Comparison of ENCODE assay signal across 8 cellular contexts in the genomic region with DNA sequence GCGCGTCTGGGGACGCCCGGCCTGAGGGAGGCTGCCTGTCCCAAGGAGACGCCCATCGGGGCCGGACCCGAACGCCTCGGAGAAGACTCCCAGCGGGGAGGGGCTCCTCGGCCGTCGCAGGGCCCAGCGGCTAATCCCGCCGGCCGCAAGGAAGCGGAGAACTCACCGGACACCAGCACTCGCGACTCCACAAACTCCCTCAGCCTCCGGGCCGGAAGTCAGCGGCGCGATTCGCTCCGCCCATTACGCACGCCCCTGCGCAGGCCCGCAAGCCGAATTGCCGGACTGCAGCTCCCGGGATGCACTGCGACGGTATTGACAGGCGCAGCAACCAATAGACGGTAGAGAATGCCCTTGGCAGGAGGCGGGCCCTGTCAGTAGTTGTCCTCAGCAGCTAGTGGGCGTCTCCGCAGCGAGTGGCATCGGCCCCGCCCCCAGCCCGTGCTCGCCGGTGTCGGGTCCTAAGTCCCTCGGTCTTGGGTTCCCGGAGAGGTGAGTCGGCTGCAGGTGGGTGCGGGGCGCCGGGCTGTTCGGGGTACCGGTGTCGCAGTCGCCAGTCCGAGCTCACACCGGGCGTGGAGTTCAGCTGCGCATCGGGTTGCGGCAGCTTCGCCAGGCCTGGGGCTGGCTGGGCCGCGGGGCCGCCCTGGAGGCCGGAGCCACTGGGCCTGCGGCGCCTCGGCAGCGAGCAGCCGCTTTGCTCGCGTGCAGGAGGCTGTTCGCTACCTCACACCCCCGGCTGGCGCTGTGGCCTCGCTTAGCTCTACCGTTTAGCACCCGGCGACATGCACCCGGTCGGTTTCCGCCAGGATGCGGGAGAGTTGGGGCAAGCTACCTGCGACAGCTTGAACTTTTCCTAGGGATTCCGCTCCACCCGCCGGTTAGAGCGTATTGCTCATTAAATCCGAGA. TPM values are rescaled to one million over a fixed set of nuclear protein-coding genes. Genes with fewer than 3 reads are reported as not detected.
DNase-seq lines count a peak whose midpoint lies in the region; ATAC-seq lines count a peak whose summit lies in the region.

Gene ZNF174, plus strand, starts transcription at position 437 of the 910 bp plus-strand sequence. CDS start 790 bp downstream, outside the sequence.
Gene ZSCAN32, minus strand, starts transcription at position 226 of the 910 bp plus-strand sequence. CDS start 3,447 bp downstream, outside the sequence.

- peak within 1 kb of the TSS; percentile 90 for H3K4me3 Mint-ChIP-seq in activated CD4-positive, alpha-beta T cell treated with anti-CD3 and anti-CD28 coated beads, Interleukin-2, amount 10 ng/mL, durations not matched to agents 24 days and 14 days

- H3K9me3 Mint-ChIP-seq in activated CD4-positive, alpha-beta T cell treated with anti-CD3 and anti-CD28 coated beads, Interleukin-2, amount 10 ng/mL, durations not matched to agents 24 days and 14 days: peaks cover 27% of the 10 kb centered on the region

- peak within 1 kb of the TSS; percentile 87 to 94 (median 92) for H3K4me2 ChIP-seq in BLaER1 treated with 17β-estradiol and CSF1 and Interleukin-3, amounts not matched to agents 10 nM and 100 nM

- H3K36me3 ChIP-seq in BLaER1 treated with 17β-estradiol and CSF1 and Interleukin-3, amounts not matched to agents 10 nM and 100 nM: peaks cover 66 to 75% (median 69%) of the 10 kb centered on the region in 11 experiments

- H3K27me3 Mint-ChIP-seq in activated CD4-positive, alpha-beta T cell treated with anti-CD3 and anti-CD28 coated beads, Interleukin-2, amount 10 ng/mL, durations not matched to agents 24 days and 14 days: no peaks in the 10 kb centered on the region

- peak within 1 kb of the TSS; percentile 78 to 97 (median 90) for H3K4me3 ChIP-seq in BLaER1 treated with 17β-estradiol and CSF1 and Interleukin-3, amounts not matched to agents 10 nM and 100 nM

- no peaks in the 10 kb centered on the region for H4K20me1 ChIP-seq in BLaER1 treated with 17β-estradiol and CSF1 and Interleukin-3, amounts not matched to agents 10 nM and 100 nM

- peaks cover 74% of the 10 kb centered on the region for H3K36me3 Mint-ChIP-seq in activated CD4-positive, alpha-beta T cell treated with anti-CD3 and anti-CD28 coated beads, Interleukin-2, amount 10 ng/mL, durations not matched to agents 24 days and 14 days (ENCODE audit: low read depth)

- intact Hi-C loops in activated CD4-positive, alpha-beta T cell treated with anti-CD3 and anti-CD28 coated beads, Interleukin-2, amount 10 ng/mL, durations not matched to agents 24 days and 14 days (cut with micrococcal nuclease): loop anchor here (1.0 to 5.0 kb wide), 5 partner anchors 42 to 137 kb away; partner anchors contain the start of genes CLUAP1, NAA60, ZNF263 and ZNF597

- H3K27ac Mint-ChIP-seq in activated CD4-positive, alpha-beta T cell treated with anti-CD3 and anti-CD28 coated beads, Interleukin-2, amount 10 ng/mL, durations not matched to agents 24 days and 14 days: peak within 1 kb of the TSS; percentile 86

- peak within 1 kb of the TSS; percentile 80 to 93 (median 89) for H3K27ac ChIP-seq in BLaER1 treated with 17β-estradiol and CSF1 and Interleukin-3, amounts not matched to agents 10 nM and 100 nM

- peak; percentile 99 for ATAC-seq in GM19324 (IDR thresholded peaks at IDR 0.05; ENCODE audit: low FRiP score, unreplicated experiment)
- ATAC-seq in HG03469 (IDR thresholded peaks at IDR 0.05; ENCODE audit: unreplicated experiment): peak; percentile 89
- peak; percentile 98 for ATAC-seq in left lobe of liver

- DNase-seq in NCI-H526 treated with DMSO at 0.1 percent for 48 hours (lab: John Stamatoyannopoulos, UW) (peak; percentile 93), cortex of kidney (lab: John Stamatoyannopoulos, UW) (peak; percentile 98), left lobe of liver (ENCODE audit: low spot score) (peak; percentile 100)
- DNase-seq in activated CD4-positive, alpha-beta T cell treated with anti-CD3 and anti-CD28 coated beads, Interleukin-2, amount 10 ng/mL, durations not matched to agents 24 days and 14 days: peak; percentile 100
- peak; percentile 97 for DNase-seq in stimulated activated CD4-positive, alpha-beta T cell treated with anti-CD3 and anti-CD28 coated beads, Interleukin-2, amount 100 ng/mL, for 4 hours (ENCODE audit: low read depth)

- H3K4me1 ChIP-seq in BLaER1 treated with 17β-estradiol and CSF1 and Interleukin-3, amounts not matched to agents 10 nM and 100 nM: peaks cover 11 to 29% (median 15%) of the 10 kb centered on the region in 10 experiments; a peak in 19 of 20 replicates

- peaks cover 20% of the 10 kb centered on the region for H3K4me1 Mint-ChIP-seq in activated CD4-positive, alpha-beta T cell treated with anti-CD3 and anti-CD28 coated beads, Interleukin-2, amount 10 ng/mL, durations not matched to agents 24 days and 14 days

- H3K9me3 ChIP-seq in BLaER1 treated with 17β-estradiol and CSF1 and Interleukin-3, amounts not matched to agents 10 nM and 100 nM (replicated peaks in 1 of 11): peaks cover 71 to 81% (median 77%) of the 10 kb centered on the region in 11 experiments

- peak within 1 kb of the TSS; percentile 84 to 98 (median 94) for H3K9ac ChIP-seq in BLaER1 treated with 17β-estradiol and CSF1 and Interleukin-3, amounts not matched to agents 10 nM and 100 nM

- no peaks in the 10 kb centered on the region for H3K27me3 ChIP-seq in BLaER1 treated with 17β-estradiol and CSF1 and Interleukin-3, amounts not matched to agents 10 nM and 100 nM

RNA-seq across cellular contexts. Expression of gene ZNF174, which starts in this region (rescaled TPM):
- 10.1 and 11.4 TPM in 2 replicates for total RNA-seq in activated CD4-positive, alpha-beta T cell treated with anti-CD3 and anti-CD28 coated beads, Interleukin-2, amount 10 ng/mL, durations not matched to agents 24 days and 14 days
- total RNA-seq in left lobe of liver: 4.2 TPM

RNA-seq across cellular contexts. Expression of gene ZSCAN32, which starts in this region (rescaled TPM):
- total RNA-seq in activated CD4-positive, alpha-beta T cell treated with anti-CD3 and anti-CD28 coated beads, Interleukin-2, amount 10 ng/mL, durations not matched to agents 24 days and 14 days: 16.8 and 17.9 TPM in 2 replicates
- total RNA-seq in left lobe of liver: 5.6 TPM

Comparison
In these comparisons a context has a peak if more than half of its experiments do, and no peak if none do; other contexts are left out.
1. Peak in every context shown above with its lines: DNase-seq, ATAC-seq, H3K4me3 ChIP-seq and H3K27ac ChIP-seq.